26 cellular contexts compared by ENCODE assay signal in genomic region chr1:92087542-92087941, GRCh38. TPM values are rescaled to one million over a fixed set of nuclear protein-coding genes. Genes with fewer than 3 reads are reported as not detected.
DNase-seq lines count a peak whose midpoint lies in the region; TF ChIP-seq lines count a peak whose summit lies in the region.
"Had no signal": no experiment of that assay in that cellular context is flagged by ENCODE, and none has a peak within 500 bp of the region (broad histone marks: within the 10 kb centered on the region; RNA-seq: fewer than 3 reads in every experiment).

No MANE protein-coding gene starts in this region.

- intact Hi-C loops in thyroid gland (cut with DNase I), result no loop called here

- TF ChIP-seq CTCF in HEK293 (tag by site-specific recombination; IDR thresholded peaks at IDR 0.05) (no peak), choroid plexus epithelial cell (conservative IDR thresholded peaks at IDR 0.05; ENCODE audit: low read depth, low read length) (no peak), thyroid gland (IDR thresholded peaks at IDR 0.05) (no peak)

- no peaks in the 10 kb centered on the region for H3K27me3 ChIP-seq in thyroid gland
- H3K27me3 ChIP-seq: gastroesophageal sphincter, neural progenitor cell, right atrium auricular region, upper lobe of right lung had no signal

- DNase-seq in D341Med (ENCODE audit: low spot score), result peak; percentile 26
- peak; percentile 46 for DNase-seq in NCI-H345 treated with DMSO at 0.1 percent for 48 hours (lab: John Stamatoyannopoulos, UW; ENCODE audit: unreplicated experiment)
- DNase-seq in choroid plexus epithelial cell (ENCODE audit: low read depth), result peak; percentile 70
- no peak for DNase-seq in GM03348 (ENCODE audit: low spot score)
- no peak for DNase-seq in thyroid gland
- no peak for DNase-seq in DMS79 treated with DMSO at 0.1 percent for 48 hours (lab: John Stamatoyannopoulos, UW)
- DNase-seq: activated CD8-positive, alpha-beta T cell treated with anti-CD3 and anti-CD28 coated beads for 36 hours; aorta; Calu3; endodermal cell; hypothalamus; immature natural killer cell; Karpas-422; NCI-H1930; NCI-H526 treated with DMSO at 0.1 percent for 48 hours; stimulated activated CD4-positive, alpha-beta T cell treated with anti-CD3 and anti-CD28 coated beads, Interleukin-2, amount 100 ng/mL, for 48 hours; substantia nigra; upper lobe of right lung had no signal

- no peak for TF ChIP-seq POLR2A in thyroid gland (IDR thresholded peaks at IDR 0.05)

- H3K9me3 ChIP-seq in HEK293 (ENCODE audit: control insufficient read depth, insufficient read depth, low read depth, low read length) (no peaks in the 10 kb centered on the region), thyroid gland (no peaks in the 10 kb centered on the region)

- H3K4me3 ChIP-seq in HEK293 (ENCODE audit: low read depth, low read length), result no peak overlapping the region
- no peak overlapping the region for H3K4me3 ChIP-seq in choroid plexus epithelial cell (ENCODE audit: low read depth, low read length)
- no peak overlapping the region for H3K4me3 ChIP-seq in thyroid gland (replicated peaks in 1 of 3)
- H3K4me3 ChIP-seq: gastroesophageal sphincter, neural progenitor cell, right atrium auricular region, upper lobe of right lung had no signal

- H3K27ac ChIP-seq in HEK293 (ENCODE audit: extremely low read depth, low read depth, low read length) (no peak overlapping the region), thyroid gland (no peak overlapping the region)
- H3K27ac ChIP-seq: gastroesophageal sphincter, neural progenitor cell, right atrium auricular region, RWPE1, upper lobe of right lung had no signal

- POLR2A ChIA-PET in HEK293 (lab: Yijun Ruan, JAX), result no interaction called here

- 87 to 95% methylated on average over 1 of the region's 1 CpG for WGBS in thyroid gland, 2 donors

- H3K36me3 ChIP-seq in HEK293 (ENCODE audit: control insufficient read depth in 2 of 2, insufficient read depth in 1 of 2, low read length in 2 of 2), result no peaks in the 10 kb centered on the region
- no peaks in the 10 kb centered on the region for H3K36me3 ChIP-seq in thyroid gland
- H3K36me3 ChIP-seq: neural progenitor cell, right atrium auricular region, upper lobe of right lung had no signal

- peaks cover 9% of the 10 kb centered on the region; the same call in 1 of the 2 replicates for H3K4me1 ChIP-seq in HEK293 (ENCODE audit: control insufficient read depth, insufficient read depth, low read length)
- no peaks in the 10 kb centered on the region for H3K4me1 ChIP-seq in thyroid gland
- H3K4me1 ChIP-seq: gastroesophageal sphincter, neural progenitor cell, right atrium auricular region, upper lobe of right lung had no signal

- CTCF ChIA-PET in HEK293 (lab: Yijun Ruan, JAX), result no interaction called here

TF ChIP-seq in HEK293, 187 proteins besides CTCF, POLR2A, EP300 and RAD21 (continues in another document):
- TF ChIP-seq PBX3 (CRISPR knock-in tag; IDR thresholded peaks at IDR 0.05) (no peak), MEIS1 (CRISPR knock-in tag; IDR thresholded peaks at IDR 0.05; ENCODE audit: borderline replicate concordance) (no peak), ZNF16 (tag by site-specific recombination; IDR thresholded peaks at IDR 0.05; ENCODE audit: low read depth) (no peak), OSR2 (tag by site-specific recombination; IDR thresholded peaks at IDR 0.05) (peak; percentile 92), ZNF132 (tag by site-specific recombination; IDR thresholded peaks at IDR 0.05; ENCODE audit: borderline replicate concordance) (no peak), EGR2 (tag by site-specific recombination; IDR thresholded peaks at IDR 0.05; ENCODE audit: low read depth) (no peak), ZBTB1 (tag by site-specific recombination; IDR thresholded peaks at IDR 0.05) (no peak), ZNF624 (tag by site-specific recombination; IDR thresholded peaks at IDR 0.05) (no peak), GLI2 (tag by site-specific recombination; IDR thresholded peaks at IDR 0.05; ENCODE audit: borderline replicate concordance, low read depth) (peak; percentile 53; the same call in 1 of the 2 replicates), ZNF398 (tag by site-specific recombination; IDR thresholded peaks at IDR 0.05) (peak; percentile 53), ZNF76 (tag by site-specific recombination; IDR thresholded peaks at IDR 0.05; ENCODE audit: borderline replicate concordance, low read depth) (no peak; the same call in 1 of the 2 replicates), GLIS1 (tag by site-specific recombination; IDR thresholded peaks at IDR 0.05) (peak; percentile 86), ZNF610 (tag by site-specific recombination; IDR thresholded peaks at IDR 0.05; ENCODE audit: borderline replicate concordance) (peak; percentile 77), ZSCAN30 (tag by site-specific recombination; IDR thresholded peaks at IDR 0.05) (peak; percentile 78), ZNF423 (tag by site-specific recombination; IDR thresholded peaks at IDR 0.05) (peak; percentile 86), ZBTB26 (tag by site-specific recombination; optimal IDR thresholded peaks at IDR 0.05) (no peak), ZSCAN16 (tag by site-specific recombination; IDR thresholded peaks at IDR 0.05) (no peak), PATZ1 (tag by site-specific recombination; IDR thresholded peaks at IDR 0.05) (peak; percentile 67), ZSCAN5A (tag by site-specific recombination; IDR thresholded peaks at IDR 0.05) (no peak), ZXDB (tag by site-specific recombination; IDR thresholded peaks at IDR 0.05) (peak; percentile 77), ZNF157 (tag by site-specific recombination; IDR thresholded peaks at IDR 0.05) (no peak), ZNF621 (tag by site-specific recombination; IDR thresholded peaks at IDR 0.05) (no peak), IKZF3 (tag by site-specific recombination; IDR thresholded peaks at IDR 0.05) (peak; percentile 97)

RNA-seq across cellular contexts. Expression of gene BTBD8, which starts 7.4 kb away (rescaled TPM):
- total RNA-seq in thyroid gland, result 10 to 100 TPM; 11.0 to 18.3 (median 15.9) TPM

RNA-seq across cellular contexts. Expression of gene SETSIP, which starts 12.3 kb away (rescaled TPM):
- total RNA-seq in thyroid gland, result under 1 TPM in 1 of 4 donors, not detected in 3; 0.67 TPM
- total RNA-seq: activated T-helper 2 cell treated with anti-CD3 and anti-CD28 coated beads, Interferon-gamma antibody, Interleukin-2, Interleukin-4, amounts not matched to agents 10 μg/mL and 5 μg/mL and 100 μg/mL, durations not matched to agents 14 hours and 24 hours and 36 hours; aorta; Calu3; cardiac septum; esophagus mucosa; gastroesophageal sphincter; right atrium auricular region; upper lobe of right lung had no signal

RNA-seq across cellular contexts. Expression of gene EPHX4, which starts 57.8 kb away (rescaled TPM):
- total RNA-seq in thyroid gland, result 1 to 10 TPM in 3 of 4 donors, under 1 TPM in 1; 0.54 to 9.3 (median 2.6) TPM
- total RNA-seq: right atrium auricular region had no signal

Comparison
In these comparisons a context has a peak if more than half of its experiments do, and no peak if none do; other contexts are left out.
1. DNase-seq: peak in D341Med (single experiment), NCI-H345 treated with DMSO at 0.1 percent for 48 hours (single experiment) and choroid plexus epithelial cell (single experiment); none in GM03348 (single experiment), thyroid gland (0 of 2) and DMS79 treated with DMSO at 0.1 percent for 48 hours (single experiment).